20 cellular contexts compared by ENCODE assay signal in the genomic region with DNA sequence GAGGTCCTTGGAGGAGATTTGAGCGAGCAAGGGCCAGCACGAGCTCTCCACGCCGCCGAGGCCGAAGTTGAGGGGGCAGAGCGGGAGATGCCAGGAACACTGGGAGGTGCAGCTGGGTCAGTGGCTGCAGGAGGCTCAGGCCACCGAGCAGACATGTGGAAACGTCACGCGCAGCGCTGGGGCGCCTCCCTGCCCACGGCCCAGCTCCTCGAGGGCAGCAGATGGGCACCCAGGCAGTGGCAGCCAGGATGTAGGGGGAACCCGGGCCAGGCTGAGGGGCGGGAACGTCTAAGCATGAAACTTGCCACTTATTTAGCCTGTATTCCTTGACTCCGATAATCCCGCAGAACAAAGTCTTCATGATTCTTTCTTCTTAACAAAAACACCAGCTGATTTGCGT.
A peak's percentile ranks its signal among the peaks of the same experiment; 100 is the strongest.
DNase-seq lines count a peak whose midpoint lies in the region; ATAC-seq and TF ChIP-seq lines count a peak whose summit lies in the region.
"Had no signal": no experiment of that assay in that cellular context is flagged by ENCODE, and none has a peak within 500 bp of the region (broad histone marks: within the 10 kb centered on the region; RNA-seq: fewer than 3 reads in every experiment).

No MANE protein-coding gene starts in this region.

- H2AK5ac ChIP-seq in neuronal stem cell (ENCODE audit: low read depth, low read length) = peak overlapping the region; percentile 12

- no peak overlapping the region for H3K27ac Mint-ChIP-seq in endodermal cell
- no peak overlapping the region for H3K27ac Mint-ChIP-seq in activated T-cell treated with anti-CD3 and anti-CD28 coated beads, Interleukin-2, amount 50 U/mL, for 24 hours
- H3K27ac Mint-ChIP-seq: CD14-positive monocyte; CD4-positive, alpha-beta T cell; CD8-positive, alpha-beta memory T cell had no signal

- H3K79me1 ChIP-seq in neuronal stem cell (ENCODE audit: low read depth, low read length) = peaks cover 2% of the 10 kb centered on the region

- H3K36me3 Mint-ChIP-seq in endodermal cell (ENCODE audit: low read depth) = no peaks in the 10 kb centered on the region
- no peaks in the 10 kb centered on the region for H3K36me3 Mint-ChIP-seq in activated T-cell treated with anti-CD3 and anti-CD28 coated beads, Interleukin-2, amount 50 U/mL, for 24 hours (ENCODE audit: low read depth)
- H3K36me3 Mint-ChIP-seq: CD14-positive monocyte; CD8-positive, alpha-beta memory T cell had no signal

- no peak overlapping the region for H3K4me3 Mint-ChIP-seq in endodermal cell
- H3K4me3 Mint-ChIP-seq in activated T-cell treated with anti-CD3 and anti-CD28 coated beads, Interleukin-2, amount 50 U/mL, for 24 hours = no peak overlapping the region
- H3K4me3 Mint-ChIP-seq: CD14-positive monocyte; CD4-positive, alpha-beta T cell; CD8-positive, alpha-beta memory T cell had no signal

- H3K4ac ChIP-seq in neuronal stem cell (ENCODE audit: low read length) = no peak overlapping the region

- no peak overlapping the region for H4K91ac ChIP-seq in neuronal stem cell (ENCODE audit: low read depth, low read length, poor library complexity)

- no peak overlapping the region for H2AFZ ChIP-seq in neuronal stem cell (ENCODE audit: low read length)

- peak overlapping the region; percentile 89 for H3K18ac ChIP-seq in neuronal stem cell (ENCODE audit: low read length)

- peaks cover 31% of the 10 kb centered on the region for H3K4me1 Mint-ChIP-seq in endodermal cell
- no peaks in the 10 kb centered on the region for H3K4me1 Mint-ChIP-seq in activated T-cell treated with anti-CD3 and anti-CD28 coated beads, Interleukin-2, amount 50 U/mL, for 24 hours (ENCODE audit: low read depth)
- H3K4me1 Mint-ChIP-seq: CD14-positive monocyte; CD8-positive, alpha-beta memory T cell had no signal

- no peak overlapping the region for H4K8ac ChIP-seq in neuronal stem cell (ENCODE audit: low read depth, low read length)

- no peak for ATAC-seq in HG03565 (IDR thresholded peaks at IDR 0.05; ENCODE audit: unreplicated experiment)
- ATAC-seq: A549 had no signal

- H3K4me3 ChIP-seq in HUES48 (ENCODE audit: low read depth, low read length) = no peak overlapping the region
- H3K4me3 ChIP-seq in endodermal cell (ENCODE audit: low read length) = no peak overlapping the region
- H3K4me3 ChIP-seq in neuronal stem cell (ENCODE audit: low read length in 2 of 2) = no peak overlapping the region
- H3K4me3 ChIP-seq: A549; BLaER1 treated with 17β-estradiol and CSF1 and Interleukin-3, amounts not matched to agents 10 nM and 100 nM; HAP-1 had no signal

- no peak overlapping the region for H2BK120ac ChIP-seq in neuronal stem cell (ENCODE audit: low read depth, low read length)

- H3K4me2 ChIP-seq in neuronal stem cell (ENCODE audit: insufficient read depth, low read length, poor library complexity, severe bottlenecking) = no peak overlapping the region
- H3K4me2 ChIP-seq: A549; BLaER1 treated with 17β-estradiol and CSF1 and Interleukin-3, amounts not matched to agents 10 nM and 100 nM had no signal

- H3K4me1 ChIP-seq in HUES48 (ENCODE audit: control insufficient read depth, insufficient read depth, low read length) (peaks cover 10% of the 10 kb centered on the region; the same call in 1 of the 2 replicates), endodermal cell (ENCODE audit: control insufficient read depth, insufficient read depth, low read length) (peaks cover 11% of the 10 kb centered on the region), neuronal stem cell (ENCODE audit: control insufficient read depth in 2 of 2, insufficient read depth in 1 of 2, low read depth in 1 of 2, low read length in 2 of 2) (peaks cover 0 to 17% of the 10 kb centered on the region in 2 donors)
- H3K4me1 ChIP-seq: A549, BE2C, HAP-1 had no signal

- H3K9ac ChIP-seq in HUES48 (ENCODE audit: low read depth, low read length) (no peak overlapping the region), endodermal cell (ENCODE audit: extremely low read depth, low read length, poor library complexity, severe bottlenecking) (peak overlapping the region; percentile 8), neuronal stem cell (ENCODE audit: low read depth, low read length, poor library complexity) (no peak overlapping the region)
- H3K9ac ChIP-seq: BLaER1 treated with 17β-estradiol and CSF1 and Interleukin-3, amounts not matched to agents 10 nM and 100 nM had no signal

- no peaks in the 10 kb centered on the region for H3K27me3 Mint-ChIP-seq in endodermal cell (ENCODE audit: insufficient read depth)
- no peaks in the 10 kb centered on the region for H3K27me3 Mint-ChIP-seq in activated T-cell treated with anti-CD3 and anti-CD28 coated beads, Interleukin-2, amount 50 U/mL, for 24 hours

- H3K14ac ChIP-seq in neuronal stem cell (ENCODE audit: low read length) = no peak overlapping the region

- no peak overlapping the region for H2BK5ac ChIP-seq in neuronal stem cell (ENCODE audit: low read length)

- TF ChIP-seq CTCF in endodermal cell (conservative IDR thresholded peaks at IDR 0.05) = no peak

- H3K36me3 ChIP-seq in HUES48 (ENCODE audit: control insufficient read depth, insufficient read depth, low read length) = no peaks in the 10 kb centered on the region
- no peaks in the 10 kb centered on the region for H3K36me3 ChIP-seq in endodermal cell (ENCODE audit: control insufficient read depth, insufficient read depth, low read length)
- no peaks in the 10 kb centered on the region for H3K36me3 ChIP-seq in neuronal stem cell (replicated peaks in 1 of 2; ENCODE audit: control insufficient read depth in 2 of 2, insufficient read depth in 2 of 2, low read length in 2 of 2)
- H3K36me3 ChIP-seq: BE2C; BLaER1 treated with 17β-estradiol and CSF1 and Interleukin-3, amounts not matched to agents 10 nM and 100 nM; HAP-1 had no signal

- H3K27me3 ChIP-seq in HUES48 (ENCODE audit: control insufficient read depth, insufficient read depth, low read length) (no peaks in the 10 kb centered on the region; the same call in 1 of the 2 replicates), endodermal cell (ENCODE audit: control insufficient read depth, insufficient read depth, low read length, poor library complexity, severe bottlenecking) (no peaks in the 10 kb centered on the region), neuronal stem cell (ENCODE audit: control insufficient read depth in 3 of 3, insufficient read depth in 3 of 3, low read depth in 1 of 3, low read length in 3 of 3) (peaks cover 0 to 10% (median 2%) of the 10 kb centered on the region in 3 experiments)
- H3K27me3 ChIP-seq: BE2C; BLaER1 treated with 17β-estradiol and CSF1 and Interleukin-3, amounts not matched to agents 10 nM and 100 nM had no signal

- H2BK12ac ChIP-seq in neuronal stem cell (ENCODE audit: low read length) = peak overlapping the region; percentile 8

- WGBS in endodermal cell (ENCODE audit: insufficient coverage in 1 of 2, insufficient read length in 1 of 2), 2 experiments = 90% methylated on average over 17 to 21 of the region's 21 CpGs
- WGBS in neuronal stem cell (ENCODE audit: extremely low coverage in 2 of 2, insufficient read length in 2 of 2, insufficient replicate concordance in 1 of 2), 2 donors = no CpG with 5 or more reads among the region's 21 CpGs

- no peak for DNase-seq in endodermal cell
- DNase-seq in neuronal stem cell (ENCODE audit: low spot score) = no peak
- DNase-seq in activated T-cell treated with anti-CD3 and anti-CD28 coated beads, Interleukin-2, amount 50 U/mL, for 24 hours = no peak
- DNase-seq in pons (ENCODE audit: low spot score) = no peak
- DNase-seq: 8988T; ACHN; AML-193; BE2C; CD4-positive, alpha-beta T cell; CD8-positive, alpha-beta memory T cell; DMS53; DMS79 treated with DMSO at 0.1 percent for 48 hours; GF-D8; GOT3 had no signal

- H3K9me3 Mint-ChIP-seq in endodermal cell = no peaks in the 10 kb centered on the region
- no peaks in the 10 kb centered on the region for H3K9me3 Mint-ChIP-seq in activated T-cell treated with anti-CD3 and anti-CD28 coated beads, Interleukin-2, amount 50 U/mL, for 24 hours
- H3K9me3 Mint-ChIP-seq: CD14-positive monocyte; CD4-positive, alpha-beta T cell had no signal

- H3K23ac ChIP-seq in neuronal stem cell (ENCODE audit: low read depth, low read length, poor library complexity) = no peak overlapping the region

- no peaks in the 10 kb centered on the region for H3K9me3 ChIP-seq in HUES48 (ENCODE audit: control insufficient read depth, insufficient read depth, low read length)
- no peaks in the 10 kb centered on the region for H3K9me3 ChIP-seq in endodermal cell (ENCODE audit: control insufficient read depth, low read length)
- H3K9me3 ChIP-seq in neuronal stem cell (replicated peaks in 1 of 2; ENCODE audit: control insufficient read depth in 2 of 2, insufficient read depth in 1 of 2, low read depth in 1 of 2, low read length in 2 of 2) = no peaks in the 10 kb centered on the region
- H3K9me3 ChIP-seq: A549; BE2C; BLaER1 treated with 17β-estradiol and CSF1 and Interleukin-3, amounts not matched to agents 10 nM and 100 nM; HAP-1 had no signal

- no peak overlapping the region for H2BK15ac ChIP-seq in neuronal stem cell (ENCODE audit: low read length)

- H3K27ac ChIP-seq in HUES48 (ENCODE audit: low read depth, low read length) (peak overlapping the region; percentile 46), endodermal cell (ENCODE audit: low read depth, low read length) (no peak overlapping the region), neuronal stem cell (replicated peaks; ENCODE audit: low read length) (no peak overlapping the region)
- H3K27ac ChIP-seq: A549; BLaER1 treated with 17β-estradiol and CSF1 and Interleukin-3, amounts not matched to agents 10 nM and 100 nM had no signal
